ENCODE assay signal across 13 cellular contexts in the genomic region with DNA sequence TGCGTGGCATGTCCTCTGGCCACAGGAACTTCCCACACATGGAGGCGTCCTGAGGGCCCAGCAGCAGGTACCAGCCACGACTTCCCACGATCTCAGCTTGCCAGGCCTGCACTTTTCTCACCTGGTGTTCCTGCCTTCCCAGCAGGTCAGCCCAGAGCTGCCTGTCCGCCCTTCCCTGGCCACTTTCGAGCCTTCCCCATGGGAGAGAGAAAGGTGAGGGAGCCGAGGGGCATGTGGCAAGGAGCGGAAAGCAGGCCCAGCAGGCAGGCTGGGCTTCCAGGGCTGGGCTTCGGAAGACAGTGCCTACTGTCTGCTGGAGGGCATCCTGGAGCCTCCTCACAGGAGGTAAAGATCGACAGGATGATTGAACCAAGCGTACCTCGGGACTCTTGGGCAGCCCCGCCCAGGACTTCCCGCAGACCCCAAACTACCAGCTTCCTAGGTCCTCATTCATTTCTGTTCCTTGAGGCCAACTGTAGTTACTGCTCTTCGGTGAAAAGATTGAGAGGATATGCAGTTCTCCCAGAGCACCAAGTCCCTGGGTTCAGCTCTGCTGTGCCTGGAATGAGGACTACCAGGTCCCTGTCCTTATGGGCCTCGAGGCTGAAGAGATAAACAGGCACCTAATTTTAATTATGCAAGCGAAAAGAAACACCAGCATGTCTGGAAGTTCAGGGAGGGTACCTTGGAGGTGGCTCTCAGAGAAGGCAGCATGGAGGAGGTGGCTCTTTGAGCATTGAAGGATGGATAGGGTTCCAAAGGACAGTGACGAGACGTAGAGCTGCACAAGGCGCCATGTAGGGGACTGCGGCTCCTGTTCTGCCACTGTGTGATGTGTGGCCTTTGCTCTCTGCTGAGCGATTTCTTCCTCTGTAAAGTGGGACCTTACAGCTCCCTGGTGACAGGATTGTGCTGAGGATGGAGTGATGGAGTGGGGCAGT.
DNase-seq lines count a peak whose midpoint lies in the region; ATAC-seq and TF ChIP-seq lines count a peak whose summit lies in the region.
"Had no signal": no experiment of that assay in that cellular context is flagged by ENCODE, and none has a peak within 500 bp of the region (broad histone marks: within the 10 kb centered on the region; RNA-seq: fewer than 3 reads in every experiment).

No MANE protein-coding gene starts in this region.

- no peaks in the 10 kb centered on the region for H3K9me3 ChIP-seq in BLaER1
- H3K9me3 ChIP-seq in gastroesophageal sphincter, result no peaks in the 10 kb centered on the region

- no peak overlapping the region for H3K4me3 Mint-ChIP-seq in T-cell
- H3K4me3 Mint-ChIP-seq: CD8-positive, alpha-beta memory T cell had no signal

- CTCF ChIA-PET in RWPE1 (lab: Yijun Ruan, JAX), result interaction anchor here (0.5 to 3.7 kb wide), 6 partner anchors 8 to 182 kb away, joined by 3 to 17 read pairs (median 4); no protein-coding TSS in a partner anchor
- CTCF ChIA-PET in T-cell (lab: Charles Lee), result interaction anchor here in 1 of 2 donors (0.6 kb wide), 1 partner anchor 38 kb away, joined by 3 read pairs; no protein-coding TSS in a partner anchor

- H3K4me3 ChIP-seq in BLaER1 (no peak overlapping the region), gastroesophageal sphincter (no peak overlapping the region), rectal smooth muscle tissue (ENCODE audit: low read length) (no peak overlapping the region)
- H3K4me3 ChIP-seq: GM12878, SK-N-MC had no signal

- DNase-seq in RWPE1 (ENCODE audit: low spot score) (no peak), DMS 273 (lab: John Stamatoyannopoulos, UW; ENCODE audit: unreplicated experiment) (no peak), T-helper 2 cell (no peak), T-cell (no peak)
- DNase-seq: CD8-positive, alpha-beta memory T cell; NCI-H2171 treated with DMSO at 0.1 percent for 48 hours had no signal

- peak overlapping the region; percentile 50 for H3K4me2 ChIP-seq in BLaER1
- H3K4me2 ChIP-seq: KMS-11 had no signal

- H3K9ac ChIP-seq in BLaER1, result 0 out of 2 replicates have a peak overlapping the region, but pooled peaks have one; percentile 24
- no peak overlapping the region for H3K9ac ChIP-seq in rectal smooth muscle tissue (ENCODE audit: low read length)
- H3K9ac ChIP-seq: KMS-11 had no signal

- POLR2A ChIA-PET in RWPE1 (lab: Yijun Ruan, JAX; ENCODE audit: low non-redundant PET) (interaction anchor here (0.7 kb wide), 1 partner anchor 54 kb away, joined by 6 read pairs; no protein-coding TSS in a partner anchor), T-cell (lab: Charles Lee) (no interaction called here)

- peaks cover 2 to 11% (median 6%) of the 10 kb centered on the region in 3 donors for H3K4me1 Mint-ChIP-seq in T-cell

- H3K36me3 ChIP-seq in BLaER1, result peaks cover 82% of the 10 kb centered on the region
- peaks cover 0 to under 1% of the 10 kb centered on the region in 2 donors for H3K36me3 ChIP-seq in gastroesophageal sphincter
- no peaks in the 10 kb centered on the region for H3K36me3 ChIP-seq in rectal smooth muscle tissue (ENCODE audit: control insufficient read depth, insufficient read depth, low read length)

- H3K27me3 Mint-ChIP-seq in T-cell, result no peaks in the 10 kb centered on the region
- H3K27me3 Mint-ChIP-seq: CD8-positive, alpha-beta memory T cell had no signal

- peak overlapping the region; percentile 70 for H3K27ac ChIP-seq in BLaER1
- peak overlapping the region; percentile 99 for H3K27ac ChIP-seq in RWPE1
- peak overlapping the region; percentile 51 to 92 (median 86) for H3K27ac ChIP-seq in gastroesophageal sphincter
- H3K27ac ChIP-seq in rectal smooth muscle tissue (ENCODE audit: low read depth, low read length), result peak overlapping the region; percentile 64
- H3K27ac ChIP-seq: KMS-11, SK-N-MC had no signal

- peaks cover 87% of the 10 kb centered on the region for H4K20me1 ChIP-seq in BLaER1

- TF ChIP-seq EP300 in gastroesophageal sphincter (IDR thresholded peaks at IDR 0.05), result no peak

- H3K27me3 ChIP-seq in BLaER1, result no peaks in the 10 kb centered on the region
- H3K27me3 ChIP-seq in gastroesophageal sphincter, result no peaks in the 10 kb centered on the region
- H3K27me3 ChIP-seq in rectal smooth muscle tissue (ENCODE audit: control insufficient read depth, insufficient read depth, low read length), result no peaks in the 10 kb centered on the region

- H3K36me3 Mint-ChIP-seq in T-cell, result no peaks in the 10 kb centered on the region
- H3K36me3 Mint-ChIP-seq: CD8-positive, alpha-beta memory T cell had no signal

- peaks cover 98% of the 10 kb centered on the region for H3K4me1 ChIP-seq in BLaER1
- peaks cover 16 to 100% (median 93%) of the 10 kb centered on the region in 3 donors for H3K4me1 ChIP-seq in gastroesophageal sphincter
- H3K4me1 ChIP-seq in rectal smooth muscle tissue (ENCODE audit: control insufficient read depth, insufficient read depth, low read length), result peaks cover 56% of the 10 kb centered on the region

- H3K27ac Mint-ChIP-seq in T-cell, result peak overlapping the region in 1 of 2 donors; percentile 15

- 73 to 87% methylated on average over 7 to 10 of the region's 22 CpGs for whole genome bisulfite sequencing in gastroesophageal sphincter (ENCODE audit: low coverage in 1 of 2), 2 donors

- TF ChIP-seq CTCF in RWPE1 (conservative IDR thresholded peaks at IDR 0.05; ENCODE audit: low read depth) (no peak), gastroesophageal sphincter (IDR thresholded peaks at IDR 0.05) (no peak)

- no peaks in the 10 kb centered on the region for H3K9me3 Mint-ChIP-seq in T-cell
- H3K9me3 Mint-ChIP-seq: CD8-positive, alpha-beta memory T cell had no signal

- ATAC-seq in gastroesophageal sphincter (no peak), HG03280 (IDR thresholded peaks at IDR 0.05; ENCODE audit: unreplicated experiment) (no peak), T-cell (replicated peaks in 1 of 4) (no peak)

- TF ChIP-seq POLR2A in gastroesophageal sphincter (IDR thresholded peaks at IDR 0.05), result no peak
